Comparison of ENCODE assay signal across 14 cellular contexts in genomic region chr1:112646225-112646624, GRCh38. TPM values are rescaled to one million over a fixed set of nuclear protein-coding genes. Genes with fewer than 3 reads are reported as not detected.
DNase-seq lines count a peak whose midpoint lies in the region; ATAC-seq and TF ChIP-seq lines count a peak whose summit lies in the region.
"Had no signal": no experiment of that assay in that cellular context is flagged by ENCODE, and none has a peak within 500 bp of the region (broad histone marks: within the 10 kb centered on the region; RNA-seq: fewer than 3 reads in every experiment).

No MANE protein-coding gene starts in this region.

- H3K4me1 ChIP-seq in breast epithelium = no peaks in the 10 kb centered on the region

- no peaks in the 10 kb centered on the region for H3K27me3 ChIP-seq in breast epithelium

- no peaks in the 10 kb centered on the region for H3K27me3 Mint-ChIP-seq in MCF 10A (ENCODE audit: insufficient read depth, unreplicated experiment)

- peaks cover 71% of the 10 kb centered on the region for H3K36me3 Mint-ChIP-seq in MCF 10A (ENCODE audit: insufficient read depth, unreplicated experiment)

- intact Hi-C loops in MCF 10A (cut with micrococcal nuclease) = no loop called here
- intact Hi-C loops in breast epithelium (cut with DNase I; ENCODE audit: low total_unique reads) = no loop called here

- ATAC-seq in HG02588 (IDR thresholded peaks at IDR 0.05; ENCODE audit: unreplicated experiment) = no peak
- ATAC-seq: HepG2 had no signal

- no peaks in the 10 kb centered on the region for H3K9me3 ChIP-seq in breast epithelium

- no TSS peak for BruUV-seq in MCF 10A (replicated peaks; lab: Mats Ljungman, UMichigan)

- no peak overlapping the region for H3K4me3 Mint-ChIP-seq in MCF 10A (ENCODE audit: unreplicated experiment)

- TF ChIP-seq CTCF in MCF 10A (IDR thresholded peaks at IDR 0.05; ENCODE audit: unreplicated experiment) (no peak), breast epithelium (IDR thresholded peaks at IDR 0.05) (no peak), RWPE1 (conservative IDR thresholded peaks at IDR 0.05; ENCODE audit: low read depth) (no peak)

- H3K27ac ChIP-seq in breast epithelium (no peak overlapping the region), RWPE1 (peak overlapping the region; percentile 52), epithelial cell of prostate (peak overlapping the region; percentile 40)

- DNase-seq in MCF 10A (ENCODE audit: unreplicated experiment) (peak; percentile 18), breast epithelium (ENCODE audit: low spot score in 2 of 2) (no peak), RWPE1 (ENCODE audit: low spot score) (no peak), epithelial cell of prostate (ENCODE audit: low read depth, low spot score) (no peak), GM03348 (ENCODE audit: low spot score) (no peak), GOT3 (lab: John Stamatoyannopoulos, UW) (no peak)
- no peak for DNase-seq in stimulated activated naive CD4-positive, alpha-beta T cell (lab: John Stamatoyannopoulos, UW)
- DNase-seq: Kasumi-1, NCI-H1417, NCI-H1930, NCI-H524, SHP77 treated with DMSO at 0.1 percent for 48 hours had no signal

- H3K4me1 Mint-ChIP-seq in MCF 10A (ENCODE audit: insufficient read depth, unreplicated experiment) = peaks cover 9% of the 10 kb centered on the region

- H3K9me3 Mint-ChIP-seq in MCF 10A (ENCODE audit: unreplicated experiment) = no peaks in the 10 kb centered on the region

- peak overlapping the region; percentile 76 for H3K27ac Mint-ChIP-seq in MCF 10A (ENCODE audit: low read depth, unreplicated experiment)

- POLR2A ChIA-PET in MCF 10A (lab: Yijun Ruan, JAX) = interaction anchor here (1.3 to 2.4 kb wide), 3 partner anchors 24 to 27 kb away, joined by 3 to 7 read pairs (median 5); partner anchors contain the start of gene CAPZA1
- POLR2A ChIA-PET in RWPE1 (lab: Yijun Ruan, JAX; ENCODE audit: low non-redundant PET) = no interaction called here

- no peaks in the 10 kb centered on the region for H3K36me3 ChIP-seq in breast epithelium

- TF ChIP-seq POLR2A in breast epithelium (IDR thresholded peaks at IDR 0.05) = no peak

- CTCF ChIA-PET in MCF 10A (lab: Yijun Ruan, JAX) (no interaction called here), RWPE1 (lab: Yijun Ruan, JAX) (no interaction called here)

- H3K4me3 ChIP-seq in breast epithelium = no peak overlapping the region

RNA-seq across cellular contexts. Expression of gene CAPZA1, which starts 26.6 kb away (rescaled TPM):
- total RNA-seq in MCF 10A (2022) = 150 and 174 TPM in 2 replicates
- 100 to 1,000 TPM; 139 to 161 (median 142) TPM for total RNA-seq in breast epithelium

RNA-seq across cellular contexts. Expression of gene ST7L, which starts 27.3 kb away (rescaled TPM):
- total RNA-seq in MCF 10A (2022) = 25.5 and 29.1 TPM in 2 replicates
- 10 to 100 TPM; 20.6 to 36.0 (median 25.9) TPM for total RNA-seq in breast epithelium

RNA-seq across cellular contexts. Expression of gene MOV10, which starts 28.2 kb away (rescaled TPM):
- total RNA-seq in MCF 10A (2022) = 54.9 and 55.6 TPM in 2 replicates
- 10 to 100 TPM; 14.7 to 52.2 (median 42.6) TPM for total RNA-seq in breast epithelium

Comparison
In these comparisons a context has a peak if more than half of its experiments do, and no peak if none do; other contexts are left out.
1. H3K27ac ChIP-seq: peak in RWPE1 (single experiment) and epithelial cell of prostate (single experiment); none in breast epithelium (0 of 2).